Comparison of ENCODE assay signal across 11 cellular contexts in genomic region chr12:105741786-105742566, GRCh38.
DNase-seq lines count a peak whose midpoint lies in the region; ATAC-seq and TF ChIP-seq lines count a peak whose summit lies in the region.
"Had no signal": no experiment of that assay in that cellular context is flagged by ENCODE, and none has a peak within 500 bp of the region (broad histone marks: within the 10 kb centered on the region; RNA-seq: fewer than 3 reads in every experiment).

No MANE protein-coding gene starts in this region.

- no peaks in the 10 kb centered on the region for H3K36me3 Mint-ChIP-seq in WTC11
- H3K36me3 Mint-ChIP-seq in CD4-positive, alpha-beta memory T cell: no peaks in the 10 kb centered on the region

- H3K27ac ChIP-seq in CD4-positive, alpha-beta memory T cell (ENCODE audit: low read depth, low read length): no peak overlapping the region

- H3K36me3 ChIP-seq in CD4-positive, alpha-beta memory T cell (ENCODE audit: insufficient read depth, low read length): no peaks in the 10 kb centered on the region

- H3K27me3 Mint-ChIP-seq in WTC11 (ENCODE audit: low read depth): peaks cover 21% of the 10 kb centered on the region
- peaks cover 2% of the 10 kb centered on the region in 2 donors for H3K27me3 Mint-ChIP-seq in CD4-positive, alpha-beta memory T cell

- no peaks in the 10 kb centered on the region for H3K9me3 ChIP-seq in CD4-positive, alpha-beta memory T cell (ENCODE audit: control insufficient read depth in 1 of 2, low read length in 2 of 2)

- CTCF ChIA-PET in WTC11 (lab: Charles Lee): interaction anchor here (2.1 kb wide), 1 partner anchor 37 kb away, joined by 7 read pairs; no protein-coding TSS in a partner anchor
- CTCF ChIA-PET in CD4-positive, alpha-beta memory T cell (lab: Charles Lee; ENCODE audit: partially characterized antibody): no interaction called here

- DNase-seq in EH (ENCODE audit: low read depth) (peak; percentile 97), T1000 (lab: John Stamatoyannopoulos, UW) (peak; percentile 39), fibroblast of the conjunctiva (ENCODE audit: low read depth) (peak; percentile 84), pulmonary artery endothelial cell (ENCODE audit: low read depth, low spot score) (peak; percentile 33), WTC11 (ENCODE audit: low spot score) (no peak), NCI-H2196 (lab: John Stamatoyannopoulos, UW; ENCODE audit: unreplicated experiment) (no peak)
- DNase-seq in CD4-positive, alpha-beta memory T cell: no peak
- DNase-seq in effector CD4-positive, alpha-beta T cell: no peak
- DNase-seq: activated T-cell treated with anti-CD3 and anti-CD28 coated beads for 4 hours, NCI-H1105, T-helper 1 cell had no signal

- POLR2A ChIA-PET in WTC11 (lab: Charles Lee): no interaction called here
- POLR2A ChIA-PET in CD4-positive, alpha-beta memory T cell (lab: Charles Lee; ENCODE audit: partially characterized antibody): no interaction called here

- H3K4me1 ChIP-seq in CD4-positive, alpha-beta memory T cell (ENCODE audit: insufficient read depth, low read length): no peaks in the 10 kb centered on the region

- peaks cover 36% of the 10 kb centered on the region for H3K4me1 Mint-ChIP-seq in WTC11
- H3K4me1 Mint-ChIP-seq in CD4-positive, alpha-beta memory T cell: no peaks in the 10 kb centered on the region

- intact Hi-C loops in CD4-positive, alpha-beta memory T cell (cut with micrococcal nuclease): no loop called here

- no peak overlapping the region for H3K27ac Mint-ChIP-seq in WTC11
- no peak overlapping the region for H3K27ac Mint-ChIP-seq in CD4-positive, alpha-beta memory T cell

- H3K9me3 Mint-ChIP-seq in WTC11: no peaks in the 10 kb centered on the region
- no peaks in the 10 kb centered on the region for H3K9me3 Mint-ChIP-seq in CD4-positive, alpha-beta memory T cell

- no peaks in the 10 kb centered on the region for H3K27me3 ChIP-seq in CD4-positive, alpha-beta memory T cell (ENCODE audit: insufficient read depth, low read length)

- no peak for TF ChIP-seq CTCF in WTC11 (IDR thresholded peaks at IDR 0.05)

- no peak overlapping the region for H3K4me3 Mint-ChIP-seq in WTC11
- H3K4me3 Mint-ChIP-seq in CD4-positive, alpha-beta memory T cell: no peak overlapping the region

- ATAC-seq in WTC11: no peak

- H3K4me3 ChIP-seq in CD4-positive, alpha-beta memory T cell (ENCODE audit: low read length in 2 of 2): no peak overlapping the region

TF ChIP-seq in WTC11, 78 proteins besides CTCF, POLR2A, EP300 and RAD21:
- TF ChIP-seq HMGXB4 (CRISPR knock-in tag; IDR thresholded peaks at IDR 0.05) (no peak), AFF4 (CRISPR knock-in tag; IDR thresholded peaks at IDR 0.05; ENCODE audit: borderline replicate concordance) (no peak), IRF2 (CRISPR knock-in tag; IDR thresholded peaks at IDR 0.05; ENCODE audit: borderline replicate concordance, low read depth) (no peak), SMAD4 (CRISPR knock-in tag; IDR thresholded peaks at IDR 0.05) (no peak)

Comparison
In these comparisons a context has a peak if more than half of its experiments do, and no peak if none do; other contexts are left out.
1. DNase-seq: peak in EH (single experiment), T1000 (single experiment), fibroblast of the conjunctiva (single experiment) and pulmonary artery endothelial cell (single experiment); none in WTC11 (single experiment), CD4-positive, alpha-beta memory T cell (0 of 5), NCI-H2196 (single experiment) and effector CD4-positive, alpha-beta T cell (single experiment).